Comparison of ENCODE assay signal across 8 cellular contexts in the genomic region with DNA sequence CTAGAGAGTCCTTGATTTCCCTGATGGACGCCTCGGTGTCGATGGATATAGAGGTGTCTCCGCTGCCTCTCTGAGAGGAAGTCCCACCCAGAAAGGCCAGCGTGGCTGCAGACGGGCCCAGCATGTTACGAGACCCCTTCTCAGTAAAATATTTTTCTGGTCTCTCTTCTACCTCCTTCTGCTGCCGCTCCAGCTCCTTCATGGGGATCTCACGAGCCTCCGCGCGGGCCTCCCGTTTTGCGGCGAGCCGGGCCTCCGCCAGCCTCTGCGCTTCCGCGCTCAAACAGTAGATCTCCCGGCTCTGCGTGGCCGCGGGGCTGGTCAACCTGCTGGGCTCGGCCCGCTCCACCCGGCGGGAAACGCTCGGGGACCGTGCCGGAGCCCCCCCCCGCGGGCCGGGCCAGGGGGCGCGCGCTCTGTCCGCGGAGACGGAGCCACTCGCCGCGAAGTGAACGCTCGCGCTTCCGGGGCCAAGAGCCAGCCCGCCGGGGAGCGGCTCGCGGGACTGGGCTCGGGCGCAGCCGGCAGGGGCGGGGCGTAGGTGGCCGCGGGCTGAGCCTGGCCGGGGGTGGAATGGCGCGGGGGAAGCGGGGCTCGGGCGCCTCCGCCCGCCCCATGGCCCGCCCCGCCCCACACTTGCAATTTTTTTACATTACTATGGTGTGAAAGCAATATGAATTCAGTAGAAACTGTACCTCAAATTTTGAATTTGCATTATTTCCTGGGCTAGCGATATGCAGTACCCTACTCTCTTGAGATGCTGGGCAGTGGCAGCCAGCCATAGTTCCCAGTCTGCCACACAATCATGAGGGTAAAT. TPM values are rescaled to one million over a fixed set of nuclear protein-coding genes. Genes with fewer than 3 reads are reported as not detected.
DNase-seq lines count a peak whose midpoint lies in the region; ATAC-seq and TF ChIP-seq lines count a peak whose summit lies in the region.

No MANE protein-coding gene starts in this region.

- H3K27ac Mint-ChIP-seq in activated naive CD8-positive, alpha-beta T cell treated with anti-CD3 and anti-CD28 coated beads, Interleukin-2, amount 50 U/mL, for 24 hours: no peak overlapping the region
- H3K27ac Mint-ChIP-seq in progenitor cell of endocrine pancreas: peak overlapping the region; percentile 73

- H3K9me3 ChIP-seq in SU-DHL-6 (ENCODE audit: insufficient read depth, low read length): no peaks in the 10 kb centered on the region
- H3K9me3 ChIP-seq in upper lobe of right lung: no peaks in the 10 kb centered on the region

- peaks cover 6% of the 10 kb centered on the region for H3K4me1 ChIP-seq in upper lobe of right lung

- H3K27me3 Mint-ChIP-seq in activated naive CD8-positive, alpha-beta T cell treated with anti-CD3 and anti-CD28 coated beads, Interleukin-2, amount 50 U/mL, for 24 hours: no peaks in the 10 kb centered on the region
- H3K27me3 Mint-ChIP-seq in progenitor cell of endocrine pancreas: no peaks in the 10 kb centered on the region

- DNase-seq in DMS79 treated with DMSO at 0.1 percent for 48 hours (lab: John Stamatoyannopoulos, UW): peak; percentile 48
- peak in 56 of 76 experiments; percentile 4 to 78 (median 45) for DNase-seq in HUDEP-2 (lab: John Stamatoyannopoulos, UW; ENCODE audit: unreplicated experiment in 76 of 76)
- peak; percentile 66 for DNase-seq in activated naive CD8-positive, alpha-beta T cell treated with anti-CD3 and anti-CD28 coated beads, Interleukin-2, amount 50 U/mL, for 24 hours
- peak; percentile 87 for DNase-seq in left cardiac atrium
- DNase-seq in progenitor cell of endocrine pancreas (ENCODE audit: low spot score, unreplicated experiment): peak; percentile 51
- peak; percentile 91 for DNase-seq in upper lobe of right lung

- TF ChIP-seq CTCF in SU-DHL-6 (IDR thresholded peaks at IDR 0.05; ENCODE audit: insufficient read depth, low read length, poor library complexity, severe bottlenecking) (no peak), progenitor cell of endocrine pancreas (IDR thresholded peaks at IDR 0.05; ENCODE audit: unreplicated experiment) (no peak), upper lobe of right lung (IDR thresholded peaks at IDR 0.05) (no peak)

- H3K79me2 ChIP-seq in SU-DHL-6 (ENCODE audit: insufficient read depth, low read length): no peaks in the 10 kb centered on the region

- H3K9ac ChIP-seq in SU-DHL-6 (ENCODE audit: low read length): peak overlapping the region; percentile 43

- H3K27ac ChIP-seq in SU-DHL-6 (ENCODE audit: low read depth, low read length) (no peak overlapping the region), upper lobe of right lung (peak overlapping the region; percentile 73)

- intact Hi-C loops in left cardiac atrium (cut with DNase I): loop anchor here in 1 of 2 donors (5.0 kb wide), 1 partner anchor 114 kb away; a partner anchor contains a TSS
- intact Hi-C loops in upper lobe of right lung (cut with DNase I): no loop called here

- ATAC-seq in GM21390 (IDR thresholded peaks at IDR 0.05; ENCODE audit: unreplicated experiment) (peak; percentile 89), left cardiac atrium (peak; percentile 99 to 100), upper lobe of right lung (peak; percentile 99)
- ATAC-seq in activated naive CD8-positive, alpha-beta T cell treated with anti-CD3 and anti-CD28 coated beads, Interleukin-2, amount 50 U/mL, for 24 hours: peak; percentile 86

- H3F3A ChIP-seq in SU-DHL-6 (ENCODE audit: insufficient read depth): 0 out of 2 replicates have a peak, but pooled peaks cover 11% of the 10 kb centered on the region

- H3K9me3 Mint-ChIP-seq in activated naive CD8-positive, alpha-beta T cell treated with anti-CD3 and anti-CD28 coated beads, Interleukin-2, amount 50 U/mL, for 24 hours: peaks cover 4% of the 10 kb centered on the region
- peaks cover 29% of the 10 kb centered on the region for H3K9me3 Mint-ChIP-seq in progenitor cell of endocrine pancreas (ENCODE audit: low read depth)

- H3K4me1 Mint-ChIP-seq in activated naive CD8-positive, alpha-beta T cell treated with anti-CD3 and anti-CD28 coated beads, Interleukin-2, amount 50 U/mL, for 24 hours: peaks cover 27% of the 10 kb centered on the region
- H3K4me1 Mint-ChIP-seq in progenitor cell of endocrine pancreas (ENCODE audit: low read depth): no peaks in the 10 kb centered on the region

- peak overlapping the region; percentile 98 for H2AFZ ChIP-seq in SU-DHL-6 (ENCODE audit: low read depth, low read length, severe bottlenecking)

- no peaks in the 10 kb centered on the region for H3K27me3 ChIP-seq in SU-DHL-6 (ENCODE audit: low read length)
- H3K27me3 ChIP-seq in upper lobe of right lung: no peaks in the 10 kb centered on the region

- H3K4me3 ChIP-seq in SU-DHL-6 (ENCODE audit: insufficient read depth, low read length, poor library complexity, severe bottlenecking): peak overlapping the region; percentile 56
- H3K4me3 ChIP-seq in upper lobe of right lung: peak overlapping the region; percentile 69

- H3K36me3 Mint-ChIP-seq in activated naive CD8-positive, alpha-beta T cell treated with anti-CD3 and anti-CD28 coated beads, Interleukin-2, amount 50 U/mL, for 24 hours (ENCODE audit: low read depth): no peaks in the 10 kb centered on the region
- H3K36me3 Mint-ChIP-seq in progenitor cell of endocrine pancreas (ENCODE audit: insufficient read depth): peaks cover 22% of the 10 kb centered on the region

- H3K4me3 Mint-ChIP-seq in activated naive CD8-positive, alpha-beta T cell treated with anti-CD3 and anti-CD28 coated beads, Interleukin-2, amount 50 U/mL, for 24 hours: peak overlapping the region; percentile 76
- H3K4me3 Mint-ChIP-seq in progenitor cell of endocrine pancreas (ENCODE audit: low read depth): peak overlapping the region; percentile 75

- H4K20me1 ChIP-seq in SU-DHL-6 (ENCODE audit: low read depth, low read length): no peaks in the 10 kb centered on the region

- no peaks in the 10 kb centered on the region for H3K9me2 ChIP-seq in SU-DHL-6 (replicated peaks; ENCODE audit: insufficient read depth, low read length)

- H3K36me3 ChIP-seq in SU-DHL-6 (ENCODE audit: low read length) (no peaks in the 10 kb centered on the region), upper lobe of right lung (no peaks in the 10 kb centered on the region)

- H3K4me2 ChIP-seq in SU-DHL-6 (ENCODE audit: low read depth, low read length, poor library complexity, severe bottlenecking): peak overlapping the region; percentile 96

RNA-seq across cellular contexts. Expression of a gene that starts 10.2 kb away (rescaled TPM):
- total RNA-seq in left cardiac atrium: 1 to 10 TPM; 1.5 to 2.1 TPM
- 3.4 and 4.4 TPM in 2 replicates for total RNA-seq in progenitor cell of endocrine pancreas
- 2.5 TPM for total RNA-seq in upper lobe of right lung
